ENCODE assay signal across 32 cellular contexts in genomic region chr7:15607541-15608210, GRCh38. TPM values are rescaled to one million over a fixed set of nuclear protein-coding genes. Genes with fewer than 3 reads are reported as not detected.
A peak's percentile ranks its signal among the peaks of the same experiment; 100 is the strongest.
DNase-seq lines count a peak whose midpoint lies in the region; ATAC-seq, FAIRE-seq and TF ChIP-seq lines count a peak whose summit lies in the region.
"Had no signal": no experiment of that assay in that cellular context is flagged by ENCODE, and none has a peak within 500 bp of the region (broad histone marks: within the 10 kb centered on the region; RNA-seq: fewer than 3 reads in every experiment).

No MANE protein-coding gene starts in this region.

- WGBS in HUES64 = 95% methylated on average over 3 of the region's 5 CpGs
- WGBS in H1 (ENCODE audit: extremely low coverage in 1 of 2, insufficient coverage in 1 of 2, insufficient read length in 1 of 2, insufficient replicate concordance in 2 of 2, low coverage in 1 of 2, low lambda C conversion rate in 2 of 2, missing lambda C conversion rate in 1 of 2), 2 experiments = 87% methylated on average over 5 of the region's 5 CpGs; no CpG with 5 or more reads in 1 of the 2 experiments

- no peak for FAIRE-seq in H1 (lab: Jason Lieb, UNC)
- FAIRE-seq: GM12878, keratinocyte had no signal

- intact Hi-C loops in A673 (cut with micrococcal nuclease; ENCODE audit: unreplicated experiment) = no loop called here

- no peak overlapping the region for H2BK20ac ChIP-seq in H1 (ENCODE audit: low read length)

- BruUV-seq in A673 (replicated peaks; lab: Mats Ljungman, UMichigan) = no TSS peak

- H2AFZ ChIP-seq in H1 (ENCODE audit: low read length) = peak overlapping the region; percentile 99
- peak overlapping the region; percentile 60 for H2AFZ ChIP-seq in neural progenitor cell (replicated peaks)

- no peak for TF ChIP-seq RAD21 in H1 (IDR thresholded peaks at IDR 0.05 in 1 of 2, conservative IDR thresholded peaks at IDR 0.05 in 1 of 2; ENCODE audit: low read depth in 2 of 2, low read length in 2 of 2)

- H2BK15ac ChIP-seq in H1 (ENCODE audit: low read length) = no peak overlapping the region

- H3K23me2 ChIP-seq in H1 (ENCODE audit: low read depth, low read length) = peaks cover 1% of the 10 kb centered on the region; the same call in 1 of the 2 replicates

- no peaks in the 10 kb centered on the region for H3K27me3 ChIP-seq in HUES64 (ENCODE audit: insufficient read depth, low read length)
- no peaks in the 10 kb centered on the region for H3K27me3 ChIP-seq in H1 (replicated peaks in 1 of 4; ENCODE audit: control insufficient read depth in 3 of 4, extremely low read depth in 1 of 4, insufficient read depth in 3 of 4, low read length in 3 of 4)
- no peaks in the 10 kb centered on the region for H3K27me3 ChIP-seq in neural progenitor cell
- H3K27me3 ChIP-seq in A673 (replicated peaks; ENCODE audit: insufficient read depth, low read depth, low read length, poor library complexity) = no peaks in the 10 kb centered on the region
- H3K27me3 ChIP-seq: BLaER1, right lobe of liver, tibial nerve had no signal

- H4K20me1 ChIP-seq in H1 (replicated peaks in 1 of 2; ENCODE audit: control insufficient read depth in 1 of 2, insufficient read depth in 2 of 2, low read length in 2 of 2) (no peaks in the 10 kb centered on the region), neural progenitor cell (ENCODE audit: low read depth) (no peaks in the 10 kb centered on the region)
- H4K20me1 ChIP-seq: BLaER1 had no signal

- no peaks in the 10 kb centered on the region for H3K9me3 Mint-ChIP-seq in neural progenitor cell
- H3K9me3 Mint-ChIP-seq: activated naive CD4-positive, alpha-beta T cell treated with anti-CD3 and anti-CD28 coated beads, Interleukin-2, amount 50 U/mL, for 24 hours had no signal

- TF ChIP-seq EP300 in H1 (IDR thresholded peaks at IDR 0.05; ENCODE audit: borderline replicate concordance in 1 of 2, low read depth in 2 of 2, low read length in 2 of 2) = no peak

- 0 out of 2 replicates have a peak overlapping the region, but pooled peaks have one; percentile 28 for H3K9ac ChIP-seq in HUES64 (ENCODE audit: low read depth, low read length)
- no peak overlapping the region for H3K9ac ChIP-seq in H1 (replicated peaks in 1 of 4; ENCODE audit: extremely low read depth in 1 of 4, low read depth in 3 of 4, low read length in 3 of 4)
- H3K9ac ChIP-seq in neural progenitor cell = no peak overlapping the region
- H3K9ac ChIP-seq: BLaER1 had no signal

- peaks cover 12% of the 10 kb centered on the region for H3K4me1 Mint-ChIP-seq in neural progenitor cell
- H3K4me1 Mint-ChIP-seq: activated naive CD4-positive, alpha-beta T cell treated with anti-CD3 and anti-CD28 coated beads, Interleukin-2, amount 50 U/mL, for 24 hours; IgD-negative memory B cell had no signal

- no peaks in the 10 kb centered on the region for H3K36me3 ChIP-seq in HUES64 (ENCODE audit: insufficient read depth, low read length)
- no peaks in the 10 kb centered on the region for H3K36me3 ChIP-seq in H1 (ENCODE audit: control insufficient read depth in 2 of 4, insufficient read depth in 4 of 4, low read length in 3 of 4)
- H3K36me3 ChIP-seq in neural progenitor cell = no peaks in the 10 kb centered on the region
- H3K36me3 ChIP-seq in A673 (ENCODE audit: insufficient read depth, low read length, poor library complexity, severe bottlenecking) = no peaks in the 10 kb centered on the region
- H3K36me3 ChIP-seq: BLaER1, prostate gland, right lobe of liver, tibial nerve, WERI-Rb-1 had no signal

- ATAC-seq in GM21515 (IDR thresholded peaks at IDR 0.05; ENCODE audit: unreplicated experiment) (no peak), HG03432 (IDR thresholded peaks at IDR 0.05; ENCODE audit: unreplicated experiment) (no peak)
- ATAC-seq: GM12878, HCT116, left ventricle myocardium superior, PC-3 had no signal

- POLR2A ChIA-PET in H1 (lab: Charles Lee; ENCODE audit: partially characterized antibody) (no interaction called here), A673 (lab: Charles Lee; ENCODE audit: low non-redundant PET) (no interaction called here)

- CTCF ChIA-PET in H1 (lab: Charles Lee; ENCODE audit: partially characterized antibody) = interaction anchor here (0.7 to 1.7 kb wide), 3 partner anchors 280 to 407 kb away, joined by 3 to 6 read pairs (median 3); no protein-coding TSS in a partner anchor
- CTCF ChIA-PET in A673 (lab: Charles Lee) = no interaction called here

- H3K14ac ChIP-seq in H1 (ENCODE audit: insufficient read length) = no peak overlapping the region

- H3K79me2 ChIP-seq in H1 (ENCODE audit: control insufficient read depth in 1 of 2, insufficient read depth in 2 of 2, low read length in 2 of 2) (no peaks in the 10 kb centered on the region), neural progenitor cell (ENCODE audit: low read depth) (no peaks in the 10 kb centered on the region)

- H3K27ac ChIP-seq in HUES64 (ENCODE audit: low read depth, low read length) (no peak overlapping the region), H1 (ENCODE audit: low read depth, low read length) (no peak overlapping the region), neural progenitor cell (no peak overlapping the region), A673 (ENCODE audit: low read depth, low read length, poor library complexity, severe bottlenecking) (no peak overlapping the region)
- H3K27ac ChIP-seq: BLaER1, epithelial cell of prostate, prostate gland, right lobe of liver, WERI-Rb-1 had no signal

- no peak overlapping the region for H3K56ac ChIP-seq in H1 (replicated peaks; ENCODE audit: insufficient read length, low read depth, low read length)

- no peak overlapping the region for H4K91ac ChIP-seq in H1 (replicated peaks; ENCODE audit: insufficient read length, low read length)

- no peak overlapping the region for H3K27ac Mint-ChIP-seq in neural progenitor cell
- H3K27ac Mint-ChIP-seq: activated naive CD4-positive, alpha-beta T cell treated with anti-CD3 and anti-CD28 coated beads, Interleukin-2, amount 50 U/mL, for 24 hours; IgD-negative memory B cell had no signal

- no peak overlapping the region for H2BK5ac ChIP-seq in H1 (ENCODE audit: low read depth, low read length)

- peak overlapping the region; percentile 76 for H4K5ac ChIP-seq in H1 (ENCODE audit: insufficient read length, low read depth, low read length)

- H3K27me3 Mint-ChIP-seq in neural progenitor cell (ENCODE audit: insufficient read depth, low read depth) = no peaks in the 10 kb centered on the region
- H3K27me3 Mint-ChIP-seq: activated naive CD4-positive, alpha-beta T cell treated with anti-CD3 and anti-CD28 coated beads, Interleukin-2, amount 50 U/mL, for 24 hours; IgD-negative memory B cell had no signal

- no peak overlapping the region for H3K18ac ChIP-seq in H1 (ENCODE audit: extremely low read depth, low read length)

- H3K4me2 ChIP-seq in H1 (ENCODE audit: insufficient read depth in 1 of 2, low read depth in 2 of 2, low read length in 2 of 2) (no peak overlapping the region), neural progenitor cell (peak overlapping the region; percentile 28)
- H3K4me2 ChIP-seq: BLaER1 had no signal

- no peak overlapping the region for H2AK5ac ChIP-seq in H1 (ENCODE audit: low read depth, low read length)

- H3K9me3 ChIP-seq in HUES64 (ENCODE audit: insufficient read depth, low read depth, low read length) (no peaks in the 10 kb centered on the region), H1 (ENCODE audit: insufficient read depth in 2 of 2, low read depth in 1 of 2, low read length in 1 of 2) (no peaks in the 10 kb centered on the region), neural progenitor cell (ENCODE audit: low read depth) (no peaks in the 10 kb centered on the region), A673 (ENCODE audit: low read depth, low read length, poor library complexity, severe bottlenecking) (no peaks in the 10 kb centered on the region)
- H3K9me3 ChIP-seq: BLaER1, prostate gland, right lobe of liver, tibial nerve had no signal

- H3K4me3 ChIP-seq in AG09309 (ENCODE audit: control insufficient read depth, low read depth, low read length) (no peak overlapping the region), HUES64 (ENCODE audit: low read length) (no peak overlapping the region), H1 (ENCODE audit: extremely low read depth in 1 of 4, insufficient read depth in 2 of 4, low read depth in 3 of 4, low read length in 4 of 4) (no peak overlapping the region), neural progenitor cell (no peak overlapping the region), A673 (ENCODE audit: low read depth, low read length, poor library complexity, severe bottlenecking) (no peak overlapping the region)
- H3K4me3 ChIP-seq: BLaER1, GM12878, prostate gland, right lobe of liver, tibial nerve had no signal

- no peak overlapping the region for H4K8ac ChIP-seq in H1 (ENCODE audit: extremely low read depth, insufficient read depth, low read length)

- no peak overlapping the region for H2BK120ac ChIP-seq in H1 (replicated peaks; ENCODE audit: low read depth, low read length)

- H3K4me3 Mint-ChIP-seq in neural progenitor cell = no peak overlapping the region
- H3K4me3 Mint-ChIP-seq: activated naive CD4-positive, alpha-beta T cell treated with anti-CD3 and anti-CD28 coated beads, Interleukin-2, amount 50 U/mL, for 24 hours; IgD-negative memory B cell had no signal

- DNase-seq in AG09309 (ENCODE audit: low read depth) = peak; percentile 13
- DNase-seq in H1 (ENCODE audit: low read depth in 1 of 2, low spot score in 2 of 2) = no peak
- DNase-seq in neural progenitor cell (ENCODE audit: low spot score) = no peak
- no peak for DNase-seq in T-helper 2 cell
- no peak for DNase-seq in A673 (ENCODE audit: low spot score)
- DNase-seq: ACHN; activated CD4-positive, alpha-beta T cell treated with anti-CD3 and anti-CD28 coated beads for 48 hours; activated CD8-positive, alpha-beta memory T cell treated with anti-CD3 and anti-CD28 coated beads for 24 hours; activated T-cell treated with anti-CD3 and anti-CD28 coated beads for 4 hours; DMS 273 treated with DMSO at 0.1 percent for 48 hours; EL; left ventricle myocardium superior; NCI-H1048; NCI-H1930; NCI-H524; NK-92 treated with Interleukin-12 subunit alpha and Interleukin-12 subunit beta, amount 100 ng/mL, for 24 hours; PC-3; right lobe of liver; stimulated activated CD4-positive, alpha-beta T cell treated with anti-CD3 and anti-CD28 coated beads, Interleukin-4, amount 100 ng/mL, for 24 hours; WERI-Rb-1 had no signal

- no peak overlapping the region for H2BK12ac ChIP-seq in H1 (ENCODE audit: low read depth, low read length)

- no peak overlapping the region for H3K23ac ChIP-seq in H1 (ENCODE audit: insufficient read length)

- no peak for TF ChIP-seq POLR2A in H1 (IDR thresholded peaks at IDR 0.05; ENCODE audit: control extremely low read depth in 1 of 2, low read depth in 2 of 2, low read length in 2 of 2)

- no peak for TF ChIP-seq CTCF in AG09309 (IDR thresholded peaks at IDR 0.05; ENCODE audit: control insufficient read depth, insufficient read depth, low read depth, low read length, missing control alignments)
- TF ChIP-seq CTCF in H1 (IDR thresholded peaks at IDR 0.05; ENCODE audit: control extremely low read depth in 1 of 3, insufficient read depth in 1 of 3, low read depth in 1 of 3, low read length in 3 of 3) = no peak
- no peak for TF ChIP-seq CTCF in neural progenitor cell (IDR thresholded peaks at IDR 0.05)
- TF ChIP-seq CTCF in A673 (conservative IDR thresholded peaks at IDR 0.05; ENCODE audit: low read depth, low read length) = no peak

- no peak overlapping the region for H3K4ac ChIP-seq in H1 (replicated peaks; ENCODE audit: insufficient read length, low read depth, low read length)

- no peaks in the 10 kb centered on the region for H3K79me1 ChIP-seq in H1 (ENCODE audit: low read depth, low read length)

- no peaks in the 10 kb centered on the region for H3K36me3 Mint-ChIP-seq in neural progenitor cell
- H3K36me3 Mint-ChIP-seq: activated naive CD4-positive, alpha-beta T cell treated with anti-CD3 and anti-CD28 coated beads, Interleukin-2, amount 50 U/mL, for 24 hours; IgD-negative memory B cell had no signal

- peaks cover 8% of the 10 kb centered on the region; the same call in 1 of the 2 replicates for H3K4me1 ChIP-seq in HUES64 (ENCODE audit: insufficient read depth, low read length)
- H3K4me1 ChIP-seq in H1 (replicated peaks in 1 of 4; ENCODE audit: control insufficient read depth in 3 of 4, insufficient read depth in 4 of 4, low read length in 3 of 4) = no peaks in the 10 kb centered on the region; a peak in 1 of 7 replicates
- no peaks in the 10 kb centered on the region for H3K4me1 ChIP-seq in neural progenitor cell
- H3K4me1 ChIP-seq in A673 (ENCODE audit: insufficient read depth, low read length, poor library complexity, severe bottlenecking) = no peaks in the 10 kb centered on the region
- H3K4me1 ChIP-seq: BLaER1, prostate gland, right lobe of liver had no signal

- no peaks in the 10 kb centered on the region for H3F3A ChIP-seq in neural progenitor cell (ENCODE audit: low read depth)

RNA-seq across cellular contexts. Expression of gene AGMO, which starts 45.9 kb away (rescaled TPM):
- polyA plus RNA-seq in HUES64 (2013, experiment 1 of 2) = 0.30 TPM
- 0.13 TPM for polyA plus RNA-seq in HUES64 (2013, experiment 2 of 2)
- 0.22 and 0.38 TPM in 2 replicates for total RNA-seq in H1 (2021; fragmentation: NEBNext Ultra II Directional; extraction: Animal tissue kit (Norgen Biotek cat#: 25700))
- polyA plus RNA-seq in H1 (2011; rRNA removed) = 0.22 and 0.45 TPM in 2 replicates
- polyA plus RNA-seq in H1 (2011; cell fraction: cytosol; rRNA removed) = 0.16 TPM
- polyA plus RNA-seq in H1 (2011; cell fraction: nucleus; rRNA removed) = 0.14 TPM
- 0.13 to 0.36 TPM (median 0.23 TPM) in 4 replicates for polyA plus RNA-seq in H1 (2012, experiment 1 of 2)
- 0.08 TPM for polyA plus RNA-seq in H1 (2012, experiment 2 of 2)
- polyA plus RNA-seq in H1 (2013, experiment 1 of 2) = 0.18 TPM
- polyA plus RNA-seq in H1 (2013, experiment 2 of 2) = 0.15 TPM
- polyA minus RNA-seq in H1 (2011; rRNA and poly(A)+ RNA removed) = 1.4 and 1.9 TPM in 2 replicates
- polyA minus RNA-seq in H1 (2011; cell fraction: cytosol; rRNA and poly(A)+ RNA removed) = not detected
- polyA minus RNA-seq in H1 (2011; cell fraction: nucleus; rRNA and poly(A)+ RNA removed) = 4.6 TPM
- total RNA-seq in neural progenitor cell (ENCODE audit: low replicate concordance) = 0.30 and 0.59 TPM in 2 replicates
- 0.26 TPM in 1 of 2 replicates, not detected in the other for total RNA-seq in A673 (2021)
- total RNA-seq: GM12878 had no signal
- polyA plus RNA-seq: IgD-negative memory B cell, keratinocyte had no signal
